ENCODE assay signal across 21 cellular contexts in the genomic region with DNA sequence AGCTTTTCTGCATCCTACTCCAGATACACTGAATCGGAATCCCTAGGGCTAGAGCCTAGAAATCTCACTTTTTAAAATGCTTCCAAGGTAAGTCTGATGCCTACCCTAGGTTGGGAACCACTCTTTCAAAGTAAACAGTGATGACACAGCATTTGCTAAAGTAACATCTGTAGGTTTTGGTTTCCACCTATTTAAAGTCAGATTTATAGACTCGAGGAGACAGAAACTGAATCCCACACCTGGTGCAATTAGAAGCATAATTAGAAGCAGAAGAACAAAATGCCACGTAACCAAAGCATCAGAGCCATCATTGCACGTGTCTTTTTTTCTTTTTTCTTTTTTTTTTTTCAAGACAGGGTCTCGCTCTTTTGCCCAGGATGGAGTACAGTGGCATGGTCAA. TPM values are rescaled to one million over a fixed set of nuclear protein-coding genes. Genes with fewer than 3 reads are reported as not detected.
DNase-seq lines count a peak whose midpoint lies in the region; ATAC-seq and TF ChIP-seq lines count a peak whose summit lies in the region.
"Had no signal": no experiment of that assay in that cellular context is flagged by ENCODE, and none has a peak within 500 bp of the region (broad histone marks: within the 10 kb centered on the region; RNA-seq: fewer than 3 reads in every experiment).

No MANE protein-coding gene starts in this region.

- POLR2A ChIA-PET in Caco-2 (lab: Charles Lee): no interaction called here

- no peak for TF ChIP-seq POLR2A in upper lobe of left lung (IDR thresholded peaks at IDR 0.05)

- no peak overlapping the region for H3K4me3 Mint-ChIP-seq in Caco-2 (ENCODE audit: unreplicated experiment)
- H3K4me3 Mint-ChIP-seq: activated naive CD8-positive, alpha-beta T cell treated with anti-CD3 and anti-CD28 coated beads, Interleukin-2, amount 10 ng/mL, durations not matched to agents 7 days and 5 days; activated T-cell treated with anti-CD3 and anti-CD28 coated beads, Interleukin-2, amount 50 U/mL, for 24 hours; stimulated activated effector memory CD8-positive, alpha-beta T cell treated with anti-CD3 and anti-CD28 coated beads, Interleukin-12 subunit alpha, Interleukin-12 subunit beta, amount 100 ng/mL, for 72 hours had no signal

- H3K36me3 ChIP-seq in Caco-2 (ENCODE audit: control insufficient read depth, insufficient read depth, low read length): no peaks in the 10 kb centered on the region
- peaks cover 0 to 24% (median 1%) of the 10 kb centered on the region in 4 donors for H3K36me3 ChIP-seq in upper lobe of left lung
- no peaks in the 10 kb centered on the region for H3K36me3 ChIP-seq in BE2C

- no peaks in the 10 kb centered on the region for H3K9me3 Mint-ChIP-seq in Caco-2 (ENCODE audit: unreplicated experiment)
- H3K9me3 Mint-ChIP-seq: activated naive CD8-positive, alpha-beta T cell treated with anti-CD3 and anti-CD28 coated beads, Interleukin-2, amount 10 ng/mL, durations not matched to agents 7 days and 5 days; activated T-cell treated with anti-CD3 and anti-CD28 coated beads, Interleukin-2, amount 50 U/mL, for 24 hours; stimulated activated effector memory CD8-positive, alpha-beta T cell treated with anti-CD3 and anti-CD28 coated beads, Interleukin-12 subunit alpha, Interleukin-12 subunit beta, amount 100 ng/mL, for 72 hours had no signal

- TF ChIP-seq CTCF in GM12865 (IDR thresholded peaks at IDR 0.05; ENCODE audit: insufficient read depth, low read depth, low read length, missing control alignments) (no peak), Caco-2 (IDR thresholded peaks at IDR 0.05; ENCODE audit: insufficient read depth in 1 of 2, low read depth in 1 of 2, low read length in 1 of 2, severe bottlenecking in 1 of 2, unreplicated experiment in 1 of 2) (no peak), upper lobe of left lung (IDR thresholded peaks at IDR 0.05) (no peak), BE2C (IDR thresholded peaks at IDR 0.05; ENCODE audit: low read depth, low read length) (no peak)

- peak; percentile 57 for DNase-seq in GM12865 (ENCODE audit: low read depth)
- peak; percentile 12 for DNase-seq in NCI-H146 treated with DMSO at 0.1 percent for 48 hours (lab: John Stamatoyannopoulos, UW; ENCODE audit: unreplicated experiment)
- DNase-seq in Caco-2: no peak
- DNase-seq in upper lobe of left lung: no peak
- DNase-seq in NCI-H446 treated with DMSO at 0.1 percent for 48 hours (lab: John Stamatoyannopoulos, UW): no peak
- DNase-seq in BE2C: no peak
- DNase-seq: activated CD4-positive, alpha-beta T cell treated with anti-CD3 and anti-CD28 coated beads for 4 hours; activated naive CD8-positive, alpha-beta T cell treated with anti-CD3 and anti-CD28 coated beads, Interleukin-2, amount 10 ng/mL, durations not matched to agents 7 days and 5 days; activated T-cell treated with anti-CD3 and anti-CD28 coated beads, Interleukin-2, amount 50 U/mL, for 24 hours; AML-193; DMS 273 treated with DMSO at 0.1 percent for 48 hours; effector CD4-positive, alpha-beta T cell; left cardiac atrium; NCI-H2081 treated with DMSO at 0.1 percent for 48 hours; occipital lobe; SIG-M5; upper lobe of right lung had no signal

- no peak overlapping the region for H3K27ac ChIP-seq in upper lobe of left lung
- H3K27ac ChIP-seq: HL-60, upper lobe of right lung had no signal

- no peaks in the 10 kb centered on the region for H3K27me3 Mint-ChIP-seq in Caco-2 (ENCODE audit: insufficient read depth, unreplicated experiment)
- H3K27me3 Mint-ChIP-seq: activated naive CD8-positive, alpha-beta T cell treated with anti-CD3 and anti-CD28 coated beads, Interleukin-2, amount 10 ng/mL, durations not matched to agents 7 days and 5 days; activated T-cell treated with anti-CD3 and anti-CD28 coated beads, Interleukin-2, amount 50 U/mL, for 24 hours had no signal

- TF ChIP-seq EP300 in upper lobe of left lung (IDR thresholded peaks at IDR 0.05): no peak

- H3K4me1 Mint-ChIP-seq in Caco-2 (ENCODE audit: low read depth, unreplicated experiment): no peaks in the 10 kb centered on the region
- H3K4me1 Mint-ChIP-seq: stimulated activated effector memory CD8-positive, alpha-beta T cell treated with anti-CD3 and anti-CD28 coated beads, Interleukin-12 subunit alpha, Interleukin-12 subunit beta, amount 100 ng/mL, for 72 hours had no signal

- H3K27me3 ChIP-seq in Caco-2 (replicated peaks; ENCODE audit: control insufficient read depth, insufficient read depth, low read length): no peaks in the 10 kb centered on the region
- H3K27me3 ChIP-seq in upper lobe of left lung: no peaks in the 10 kb centered on the region
- H3K27me3 ChIP-seq in BE2C: no peaks in the 10 kb centered on the region
- H3K27me3 ChIP-seq: upper lobe of right lung had no signal

- BruUV-seq in Caco-2 (replicated peaks; lab: Mats Ljungman, UMichigan): no TSS peak

- H3K9me3 ChIP-seq in Caco-2 (no peaks in the 10 kb centered on the region), upper lobe of left lung (no peaks in the 10 kb centered on the region), BE2C (no peaks in the 10 kb centered on the region)
- H3K9me3 ChIP-seq: upper lobe of right lung had no signal

- ATAC-seq in GM19455 (IDR thresholded peaks at IDR 0.05; ENCODE audit: unreplicated experiment) (peak; percentile 82), HG02870 (IDR thresholded peaks at IDR 0.05; ENCODE audit: unreplicated experiment) (peak; percentile 70), upper lobe of left lung (ENCODE audit: low FRiP score in 2 of 2) (no peak)
- ATAC-seq: upper lobe of right lung had no signal

- WGBS in upper lobe of left lung, 2 donors: 74 to 79% methylated on average over 5 of the region's 5 CpGs

- intact Hi-C loops in Caco-2 (cut with micrococcal nuclease; ENCODE audit: unreplicated experiment): no loop called here

- H3K27ac Mint-ChIP-seq in Caco-2 (ENCODE audit: unreplicated experiment): no peak overlapping the region
- H3K27ac Mint-ChIP-seq: activated naive CD8-positive, alpha-beta T cell treated with anti-CD3 and anti-CD28 coated beads, Interleukin-2, amount 10 ng/mL, durations not matched to agents 7 days and 5 days; activated T-cell treated with anti-CD3 and anti-CD28 coated beads, Interleukin-2, amount 50 U/mL, for 24 hours; stimulated activated effector memory CD8-positive, alpha-beta T cell treated with anti-CD3 and anti-CD28 coated beads, Interleukin-12 subunit alpha, Interleukin-12 subunit beta, amount 100 ng/mL, for 72 hours had no signal

- H3K36me3 Mint-ChIP-seq in Caco-2 (ENCODE audit: insufficient read depth, unreplicated experiment): no peaks in the 10 kb centered on the region

- CTCF ChIA-PET in Caco-2 (lab: Charles Lee): no interaction called here

- H3K4me3 ChIP-seq in GM12865 (ENCODE audit: low read depth, low read length) (no peak overlapping the region), Caco-2 (ENCODE audit: low read depth, low read length) (no peak overlapping the region), upper lobe of left lung (no peak overlapping the region), BE2C (ENCODE audit: low read depth, low read length) (no peak overlapping the region)
- H3K4me3 ChIP-seq: upper lobe of right lung had no signal

- H3K4me1 ChIP-seq in Caco-2: no peaks in the 10 kb centered on the region
- no peaks in the 10 kb centered on the region for H3K4me1 ChIP-seq in upper lobe of left lung
- no peaks in the 10 kb centered on the region; the same call in 1 of the 2 replicates for H3K4me1 ChIP-seq in BE2C
- H3K4me1 ChIP-seq: upper lobe of right lung had no signal

RNA-seq across cellular contexts. Expression of gene PDK1, which starts 40.9 kb away (rescaled TPM):
- 10.7 and 11.0 TPM in 2 replicates for total RNA-seq in Caco-2 (2022)
- 10 to 100 TPM in 4 of 6 donors, 1 to 10 TPM in 2; 5.6 to 40.9 (median 13.8) TPM for total RNA-seq in upper lobe of left lung
- polyA plus RNA-seq in BE2C (2012; ENCODE audit: insufficient read depth, insufficient read length, low read depth): 0.68 TPM

Comparison
In these comparisons a context has a peak if more than half of its experiments do, and no peak if none do; other contexts are left out.
1. DNase-seq: peak in GM12865 (single experiment) and NCI-H146 treated with DMSO at 0.1 percent for 48 hours (single experiment); none in Caco-2 (0 of 2), upper lobe of left lung (0 of 2), NCI-H446 treated with DMSO at 0.1 percent for 48 hours (single experiment) and BE2C (single experiment).
2. ATAC-seq: peak in GM19455 (single experiment) and HG02870 (single experiment); none in upper lobe of left lung (0 of 2).